9 cellular contexts compared by ENCODE assay signal in the genomic region with DNA sequence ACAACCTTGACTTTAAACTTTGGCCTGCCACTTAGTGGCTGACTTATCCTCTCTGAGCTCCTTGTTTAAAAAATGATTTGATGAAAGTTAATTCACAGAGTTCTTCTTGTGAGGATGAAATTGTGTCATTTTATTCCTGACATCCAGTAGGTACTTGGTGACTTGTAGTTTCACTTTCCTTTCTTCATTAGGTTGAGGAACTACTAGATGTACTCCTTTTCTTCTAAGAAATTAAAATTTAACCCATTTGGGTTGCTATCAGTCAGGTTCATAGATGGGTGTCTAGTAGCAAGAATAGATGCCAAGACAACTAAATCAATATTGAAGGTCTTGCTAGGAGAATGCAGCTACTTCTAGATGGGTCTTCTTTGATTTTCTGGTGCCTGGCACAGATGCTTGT. TPM values are rescaled to one million over a fixed set of nuclear protein-coding genes. Genes with fewer than 3 reads are reported as not detected.
DNase-seq lines count a peak whose midpoint lies in the region; ATAC-seq and TF ChIP-seq lines count a peak whose summit lies in the region.
"Had no signal": no experiment of that assay in that cellular context is flagged by ENCODE, and none has a peak within 500 bp of the region (broad histone marks: within the 10 kb centered on the region; RNA-seq: fewer than 3 reads in every experiment).

No MANE protein-coding gene starts in this region.

- no peak for TF ChIP-seq CTCF in osteocyte (IDR thresholded peaks at IDR 0.05)

- CTCF ChIA-PET in activated CD4-positive, alpha-beta memory T cell treated with anti-CD3 and anti-CD28 coated beads for 36 hours (lab: Charles Lee): no interaction called here

- no peaks in the 10 kb centered on the region for H3K9me3 Mint-ChIP-seq in activated CD4-positive, alpha-beta memory T cell treated with anti-CD3 and anti-CD28 coated beads for 36 hours
- no peaks in the 10 kb centered on the region for H3K9me3 Mint-ChIP-seq in osteocyte (ENCODE audit: unreplicated experiment)

- peaks cover 73% of the 10 kb centered on the region for H3K4me1 Mint-ChIP-seq in activated CD4-positive, alpha-beta memory T cell treated with anti-CD3 and anti-CD28 coated beads for 36 hours (ENCODE audit: low read depth)
- peaks cover 59% of the 10 kb centered on the region for H3K4me1 Mint-ChIP-seq in osteocyte (ENCODE audit: unreplicated experiment)

- peak overlapping the region; percentile 64 for H3K4me3 Mint-ChIP-seq in activated CD4-positive, alpha-beta memory T cell treated with anti-CD3 and anti-CD28 coated beads for 36 hours
- no peak overlapping the region for H3K4me3 Mint-ChIP-seq in osteocyte (ENCODE audit: unreplicated experiment)

- POLR2A ChIA-PET in activated CD4-positive, alpha-beta memory T cell treated with anti-CD3 and anti-CD28 coated beads for 36 hours (lab: Charles Lee): interaction anchor here (2.7 kb wide), 1 partner anchor 33 kb away, joined by 15 read pairs; a partner anchor contains a TSS

- DNase-seq in activated CD4-positive, alpha-beta memory T cell treated with anti-CD3 and anti-CD28 coated beads for 36 hours: no peak
- DNase-seq in osteocyte (ENCODE audit: extremely low spot score, unreplicated experiment) (no peak), HK-2 (ENCODE audit: unreplicated experiment) (no peak), A172 (ENCODE audit: low spot score) (no peak)
- no peak for DNase-seq in activated CD4-positive, alpha-beta T cell treated with anti-CD3 and anti-CD28 coated beads for 4 hours
- DNase-seq: NCI-H526 treated with DMSO at 0.1 percent for 48 hours had no signal

- no peaks in the 10 kb centered on the region for H3K36me3 Mint-ChIP-seq in activated CD4-positive, alpha-beta memory T cell treated with anti-CD3 and anti-CD28 coated beads for 36 hours
- peaks cover 9% of the 10 kb centered on the region for H3K36me3 Mint-ChIP-seq in osteocyte (ENCODE audit: unreplicated experiment)

- ATAC-seq in GM18873 (IDR thresholded peaks at IDR 0.05; ENCODE audit: low FRiP score, unreplicated experiment): peak; percentile 32
- ATAC-seq in HG02798 (IDR thresholded peaks at IDR 0.05; ENCODE audit: poor library complexity, unreplicated experiment): peak; percentile 14
- no peak for ATAC-seq in HG02642 (IDR thresholded peaks at IDR 0.05; ENCODE audit: poor library complexity, unreplicated experiment)

- intact Hi-C loops in activated CD4-positive, alpha-beta memory T cell treated with anti-CD3 and anti-CD28 coated beads for 36 hours (cut with micrococcal nuclease): loop anchor here (1.0 kb wide), 1 partner anchor 9 kb away; no protein-coding TSS in a partner anchor

- no peaks in the 10 kb centered on the region for H3K27me3 Mint-ChIP-seq in activated CD4-positive, alpha-beta memory T cell treated with anti-CD3 and anti-CD28 coated beads for 36 hours
- H3K27me3 Mint-ChIP-seq in osteocyte (ENCODE audit: unreplicated experiment): no peaks in the 10 kb centered on the region

- H3K27ac Mint-ChIP-seq in activated CD4-positive, alpha-beta memory T cell treated with anti-CD3 and anti-CD28 coated beads for 36 hours: peak overlapping the region; percentile 69
- peak overlapping the region; percentile 52 for H3K27ac Mint-ChIP-seq in osteocyte (ENCODE audit: unreplicated experiment)

RNA-seq across cellular contexts. Expression of a gene that starts 5.2 kb away (rescaled TPM):
- total RNA-seq in activated CD4-positive, alpha-beta memory T cell treated with anti-CD3 and anti-CD28 coated beads for 36 hours: 1 to 10 TPM; 5.4 to 5.9 TPM
- total RNA-seq in osteocyte: 26.4 and 29.2 TPM in 2 replicates
- 27.6 and 35.2 TPM in 2 replicates for total RNA-seq in A172 (2014; rRNA removed; shearing (Covaris generic))

RNA-seq across cellular contexts. Expression of a gene that starts 33.4 kb away (rescaled TPM):
- 1,000 to 10,000 TPM; 2,597 to 2,603 TPM for total RNA-seq in activated CD4-positive, alpha-beta memory T cell treated with anti-CD3 and anti-CD28 coated beads for 36 hours
- 1,872 and 1,902 TPM in 2 replicates for total RNA-seq in osteocyte
- total RNA-seq in A172 (2014; rRNA removed; shearing (Covaris generic)): 1,056 and 1,847 TPM in 2 replicates

RNA-seq across cellular contexts. Expression of a gene that starts 33.5 kb away (rescaled TPM):
- 1 to 10 TPM; 3.9 TPM for total RNA-seq in activated CD4-positive, alpha-beta memory T cell treated with anti-CD3 and anti-CD28 coated beads for 36 hours
- 12.9 and 13.1 TPM in 2 replicates for total RNA-seq in osteocyte
- 29.4 and 39.4 TPM in 2 replicates for total RNA-seq in A172 (2014; rRNA removed; shearing (Covaris generic))
